Comparison of ENCODE assay signal across 10 cellular contexts in genomic region chr14:92503756-92504491, GRCh38. TPM values are rescaled to one million over a fixed set of nuclear protein-coding genes. Genes with fewer than 3 reads are reported as not detected.
DNase-seq lines count a peak whose midpoint lies in the region; ATAC-seq lines count a peak whose summit lies in the region.
"Had no signal": no experiment of that assay in that cellular context is flagged by ENCODE, and none has a peak within 500 bp of the region (broad histone marks: within the 10 kb centered on the region; RNA-seq: fewer than 3 reads in every experiment).

No MANE protein-coding gene starts in this region.

- no peak for ATAC-seq in effector memory CD8-positive, alpha-beta T cell (replicated peaks)
- no peak for ATAC-seq in GM19035 (IDR thresholded peaks at IDR 0.05; ENCODE audit: unreplicated experiment)
- ATAC-seq: activated naive CD4-positive, alpha-beta T cell treated with anti-CD3 and anti-CD28 coated beads, Interleukin-2, amount 50 U/mL, for 72 hours; T-cell had no signal

- no peak overlapping the region for H3K23ac ChIP-seq in mesendoderm (ENCODE audit: low read length)

- no peak overlapping the region for H4K5ac ChIP-seq in mesendoderm (ENCODE audit: low read length)

- no peak overlapping the region for H3K4me3 Mint-ChIP-seq in effector memory CD8-positive, alpha-beta T cell
- H3K4me3 Mint-ChIP-seq: T-cell had no signal

- H3K27me3 Mint-ChIP-seq in effector memory CD8-positive, alpha-beta T cell = peaks cover 0 to 8% of the 10 kb centered on the region in 2 donors
- H3K27me3 Mint-ChIP-seq: T-cell had no signal

- no peak overlapping the region for H3K56ac ChIP-seq in mesendoderm (ENCODE audit: low read length)

- H2BK5ac ChIP-seq in mesendoderm (ENCODE audit: low read length) = no peak overlapping the region

- H3K27ac Mint-ChIP-seq in effector memory CD8-positive, alpha-beta T cell = peak overlapping the region; percentile 25 to 26
- H3K27ac Mint-ChIP-seq: activated naive CD4-positive, alpha-beta T cell treated with anti-CD3 and anti-CD28 coated beads, Interleukin-2, amount 50 U/mL, for 72 hours; T-cell had no signal

- peak; percentile 58 for DNase-seq in CD1c-positive myeloid dendritic cell (ENCODE audit: extremely low spot score)
- DNase-seq in M059J (ENCODE audit: low read depth) = peak; percentile 96
- DNase-seq in effector memory CD8-positive, alpha-beta T cell = no peak
- peak; percentile 74 for DNase-seq in mesendoderm
- DNase-seq in DMS79 treated with DMSO at 0.1 percent for 48 hours (lab: John Stamatoyannopoulos, UW) = no peak
- no peak for DNase-seq in activated T-cell treated with anti-CD3 and anti-CD28 coated beads, Interleukin-2, amount 50 U/mL, for 48 hours
- no peak for DNase-seq in medulla oblongata (ENCODE audit: extremely low spot score)
- DNase-seq: T-cell had no signal

- H3K4ac ChIP-seq in mesendoderm (ENCODE audit: low read depth, low read length) = no peak overlapping the region

- H3K9me3 Mint-ChIP-seq in effector memory CD8-positive, alpha-beta T cell = no peaks in the 10 kb centered on the region
- H3K9me3 Mint-ChIP-seq: activated naive CD4-positive, alpha-beta T cell treated with anti-CD3 and anti-CD28 coated beads, Interleukin-2, amount 50 U/mL, for 72 hours; T-cell had no signal

- H3K79me1 ChIP-seq in mesendoderm (ENCODE audit: low read length) = no peaks in the 10 kb centered on the region

- no CpG with 5 or more reads among the region's 4 CpGs for WGBS in mesendoderm (ENCODE audit: extremely low coverage, insufficient coverage, low lambda C conversion rate)

- no peaks in the 10 kb centered on the region for H3K27me3 ChIP-seq in mesendoderm (ENCODE audit: insufficient read depth, low read length, poor library complexity)

- H2BK15ac ChIP-seq in mesendoderm (replicated peaks; ENCODE audit: low read depth) = no peak overlapping the region

- no peak overlapping the region for H2AK5ac ChIP-seq in mesendoderm (ENCODE audit: low read length)

- no peaks in the 10 kb centered on the region for H3K4me1 ChIP-seq in mesendoderm (ENCODE audit: control insufficient read depth, low read depth, low read length)

- H2BK120ac ChIP-seq in mesendoderm (ENCODE audit: low read depth, low read length) = no peak overlapping the region

- no peaks in the 10 kb centered on the region for H3K79me2 ChIP-seq in mesendoderm (ENCODE audit: control insufficient read depth, insufficient read depth, low read length)

- no peak overlapping the region for H3K27ac ChIP-seq in mesendoderm (ENCODE audit: low read depth, low read length)

- no peak overlapping the region for H3K9ac ChIP-seq in mesendoderm (ENCODE audit: low read length)

- H3K18ac ChIP-seq in mesendoderm (ENCODE audit: low read length) = no peak overlapping the region

- peaks cover 18 to 19% of the 10 kb centered on the region in 2 donors for H3K4me1 Mint-ChIP-seq in effector memory CD8-positive, alpha-beta T cell (ENCODE audit: low read depth in 2 of 2)

- no peaks in the 10 kb centered on the region for H3K36me3 Mint-ChIP-seq in effector memory CD8-positive, alpha-beta T cell (ENCODE audit: insufficient read depth)
- H3K36me3 Mint-ChIP-seq: activated naive CD4-positive, alpha-beta T cell treated with anti-CD3 and anti-CD28 coated beads, Interleukin-2, amount 50 U/mL, for 72 hours; T-cell had no signal

- H3K36me3 ChIP-seq in mesendoderm (ENCODE audit: control insufficient read depth, insufficient read depth, low read length) = no peaks in the 10 kb centered on the region

- H3K4me2 ChIP-seq in mesendoderm (ENCODE audit: low read length) = no peak overlapping the region

- no peak overlapping the region for H3K4me3 ChIP-seq in mesendoderm (ENCODE audit: low read length)

- H4K8ac ChIP-seq in mesendoderm (ENCODE audit: low read depth, low read length) = no peak overlapping the region

RNA-seq across cellular contexts. Expression of gene RIN3, which starts 9.7 kb away (rescaled TPM):
- 0.44 and 1.1 TPM in 2 replicates for total RNA-seq in M059J (2014; rRNA removed; shearing (Covaris generic))
- 2.4 TPM for polyA plus RNA-seq in mesendoderm (2013, experiment 1 of 2)
- polyA plus RNA-seq in mesendoderm (2013, experiment 2 of 2) = 2.3 TPM

Comparison
In these comparisons a context has a peak if more than half of its experiments do, and no peak if none do; other contexts are left out.
1. DNase-seq: peak in CD1c-positive myeloid dendritic cell (single experiment), M059J (single experiment) and mesendoderm (single experiment); none in effector memory CD8-positive, alpha-beta T cell (0 of 3), DMS79 treated with DMSO at 0.1 percent for 48 hours (single experiment), activated T-cell treated with anti-CD3 and anti-CD28 coated beads, Interleukin-2, amount 50 U/mL, for 48 hours (0 of 2) and medulla oblongata (single experiment).